8 cellular contexts compared by ENCODE assay signal in the genomic region with DNA sequence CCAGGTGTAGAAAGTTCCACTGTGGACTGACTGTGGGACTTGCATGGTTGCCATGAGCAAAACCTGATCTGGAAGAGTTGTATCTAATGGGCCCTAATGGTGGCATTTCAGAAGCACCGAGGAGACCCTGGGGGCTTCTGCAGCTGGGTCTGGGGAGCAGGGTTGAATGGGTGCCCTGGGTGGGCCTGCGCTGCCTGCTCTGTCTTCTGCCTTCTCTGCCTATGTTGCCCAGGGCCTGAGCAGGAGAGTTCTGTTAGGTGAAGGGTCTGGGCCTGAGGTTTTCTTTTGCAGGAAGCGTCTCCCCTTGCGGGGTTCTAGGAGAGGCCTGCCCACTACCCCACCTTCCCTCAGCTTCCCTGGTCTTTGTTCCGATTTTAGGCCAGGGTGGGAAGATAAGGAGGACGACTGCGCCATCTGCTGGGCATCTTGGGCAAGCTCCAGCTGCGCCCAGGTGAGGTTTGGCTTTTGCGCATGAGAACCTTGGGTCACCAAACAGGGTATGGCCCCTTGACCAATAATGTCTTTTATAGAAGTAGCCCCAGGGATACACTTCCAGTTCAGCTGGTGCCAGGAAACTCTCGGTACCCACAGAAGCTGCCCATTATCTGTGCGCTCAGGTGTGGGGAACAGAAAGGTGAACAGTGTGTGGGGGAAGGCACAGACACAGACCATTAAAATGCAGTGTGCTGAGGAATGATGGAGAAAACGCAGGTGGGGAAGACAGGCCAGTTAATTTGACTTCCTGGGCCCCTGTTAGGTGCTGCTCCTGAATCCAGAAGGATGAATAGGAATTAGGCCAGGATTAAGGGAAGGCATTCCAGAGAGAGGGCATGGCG. TPM values are rescaled to one million over a fixed set of nuclear protein-coding genes. Genes with fewer than 3 reads are reported as not detected.
A peak's percentile ranks its signal among the peaks of the same experiment; 100 is the strongest.
DNase-seq lines count a peak whose midpoint lies in the region; ATAC-seq, FAIRE-seq and TF ChIP-seq lines count a peak whose summit lies in the region.

No MANE protein-coding gene starts in this region.

- peak; percentile 97 for FAIRE-seq in GM12891 (lab: Jason Lieb, UNC)

- H3K27me3 ChIP-seq in endodermal cell (ENCODE audit: control insufficient read depth, insufficient read depth, low read length, poor library complexity, severe bottlenecking): no peaks in the 10 kb centered on the region

- peaks cover 11% of the 10 kb centered on the region for H3K27me3 Mint-ChIP-seq in activated CD4-positive, alpha-beta memory T cell treated with anti-CD3 and anti-CD28 coated beads for 36 hours
- H3K27me3 Mint-ChIP-seq in endodermal cell (ENCODE audit: insufficient read depth): peaks cover 19% of the 10 kb centered on the region

- intact Hi-C loops in activated CD4-positive, alpha-beta memory T cell treated with anti-CD3 and anti-CD28 coated beads for 36 hours (cut with micrococcal nuclease): loop anchor here (1.0 to 5.0 kb wide), 2 partner anchors 650 to 779 kb away; no protein-coding TSS in a partner anchor

- TF ChIP-seq POLR2A in GM12891 (IDR thresholded peaks at IDR 0.05; ENCODE audit: low read depth, low read length): no peak

- H3K4me1 ChIP-seq in endodermal cell (ENCODE audit: control insufficient read depth, insufficient read depth, low read length): no peaks in the 10 kb centered on the region

- POLR2A ChIA-PET in activated CD4-positive, alpha-beta memory T cell treated with anti-CD3 and anti-CD28 coated beads for 36 hours (lab: Charles Lee): interaction anchor here (1.1 kb wide), 1 partner anchor 444 kb away, joined by 3 read pairs; no protein-coding TSS in a partner anchor

- no peaks in the 10 kb centered on the region for H3K4me1 Mint-ChIP-seq in activated CD4-positive, alpha-beta memory T cell treated with anti-CD3 and anti-CD28 coated beads for 36 hours (ENCODE audit: low read depth)
- peaks cover 8% of the 10 kb centered on the region for H3K4me1 Mint-ChIP-seq in endodermal cell

- DNase-seq in 8988T (peak; percentile 62), GM12891 (ENCODE audit: insufficient read length, low spot score) (peak; percentile 49), NCI-H226 (peak; percentile 18), endodermal cell (peak; percentile 92), myocyte (ENCODE audit: low read depth) (peak; percentile 45), stromal cell of bone marrow (ENCODE audit: low read depth) (peak; percentile 13)
- peak; percentile 72 for DNase-seq in activated CD4-positive, alpha-beta memory T cell treated with anti-CD3 and anti-CD28 coated beads for 36 hours

- no peak overlapping the region for H3K27ac ChIP-seq in endodermal cell (ENCODE audit: low read depth, low read length)

- no peak overlapping the region for H3K4me3 Mint-ChIP-seq in activated CD4-positive, alpha-beta memory T cell treated with anti-CD3 and anti-CD28 coated beads for 36 hours
- H3K4me3 Mint-ChIP-seq in endodermal cell: no peak overlapping the region

- ATAC-seq in HG03045 (IDR thresholded peaks at IDR 0.05; ENCODE audit: unreplicated experiment): peak; percentile 64

- H3K36me3 Mint-ChIP-seq in activated CD4-positive, alpha-beta memory T cell treated with anti-CD3 and anti-CD28 coated beads for 36 hours: no peaks in the 10 kb centered on the region
- H3K36me3 Mint-ChIP-seq in endodermal cell (ENCODE audit: low read depth): peaks cover under 1% of the 10 kb centered on the region

- no peak overlapping the region for H3K27ac Mint-ChIP-seq in activated CD4-positive, alpha-beta memory T cell treated with anti-CD3 and anti-CD28 coated beads for 36 hours
- H3K27ac Mint-ChIP-seq in endodermal cell: peak overlapping the region; percentile 62

- H3K9me3 ChIP-seq in endodermal cell (ENCODE audit: control insufficient read depth, low read length): no peaks in the 10 kb centered on the region

- no peaks in the 10 kb centered on the region for H3K9me3 Mint-ChIP-seq in activated CD4-positive, alpha-beta memory T cell treated with anti-CD3 and anti-CD28 coated beads for 36 hours
- no peaks in the 10 kb centered on the region for H3K9me3 Mint-ChIP-seq in endodermal cell

- WGBS in endodermal cell (ENCODE audit: insufficient coverage in 1 of 2, insufficient read length in 1 of 2), 2 experiments: 37 to 39% methylated on average over 5 to 13 of the region's 13 CpGs

- no peaks in the 10 kb centered on the region for H3K36me3 ChIP-seq in endodermal cell (ENCODE audit: control insufficient read depth, insufficient read depth, low read length)

- H3K4me3 ChIP-seq in endodermal cell (ENCODE audit: low read length): no peak overlapping the region

- TF ChIP-seq CTCF in endodermal cell (conservative IDR thresholded peaks at IDR 0.05): peak; percentile 94

- no peak overlapping the region for H3K9ac ChIP-seq in endodermal cell (ENCODE audit: extremely low read depth, low read length, poor library complexity, severe bottlenecking)

- CTCF ChIA-PET in activated CD4-positive, alpha-beta memory T cell treated with anti-CD3 and anti-CD28 coated beads for 36 hours (lab: Charles Lee): interaction anchor here (0.6 to 4.4 kb wide), 25 partner anchors 8 to 779 kb away, joined by 3 to 52 read pairs (median 5); partner anchors contain the start of gene FJX1

TF ChIP-seq in GM12891, 5 proteins besides CTCF, POLR2A, EP300 and RAD21:
- TF ChIP-seq PAX5 (IDR thresholded peaks at IDR 0.05; ENCODE audit: insufficient read depth, low read length, severe bottlenecking) (no peak), SPI1 (IDR thresholded peaks at IDR 0.05; ENCODE audit: low read depth, low read length) (no peak), POLR2AphosphoS5 (IDR thresholded peaks at IDR 0.05; ENCODE audit: low read depth, low read length) (no peak), POU2F2 (IDR thresholded peaks at IDR 0.05; ENCODE audit: low read depth, low read length) (no peak), TAF1 (IDR thresholded peaks at IDR 0.05; ENCODE audit: low read depth, low read length) (no peak)

RNA-seq across cellular contexts. Expression of gene COMMD9, which starts 23.2 kb away (rescaled TPM):
- 27.1 TPM for polyA plus RNA-seq in GM12891 (2012; ENCODE audit: low read depth, missing spikeins)
- total RNA-seq in activated CD4-positive, alpha-beta memory T cell treated with anti-CD3 and anti-CD28 coated beads for 36 hours: 10 to 100 TPM; 23.7 to 28.1 TPM
- total RNA-seq in endodermal cell (10 to 100 TPM; 32.3 to 53.5 TPM), myocyte (44.2 and 64.5 TPM in 2 replicates)
- 34.0 TPM for polyA plus RNA-seq in endodermal cell (2013, experiment 1 of 2)
- 31.4 TPM for polyA plus RNA-seq in endodermal cell (2013, experiment 2 of 2)
- 82.3 TPM for polyA plus RNA-seq in myocyte (2012)

RNA-seq across cellular contexts. Expression of gene PRR5L, which starts 30.1 kb away (rescaled TPM):
- polyA plus RNA-seq in GM12891 (2012; ENCODE audit: low read depth, missing spikeins): 1.1 TPM
- total RNA-seq in activated CD4-positive, alpha-beta memory T cell treated with anti-CD3 and anti-CD28 coated beads for 36 hours: 10 to 100 TPM; 42.7 to 43.6 TPM
- total RNA-seq in endodermal cell (1 to 10 TPM; 5.3 to 7.2 TPM), myocyte (19.8 and 20.7 TPM in 2 replicates)
- 8.3 TPM for polyA plus RNA-seq in endodermal cell (2013, experiment 1 of 2)
- 9.9 TPM for polyA plus RNA-seq in endodermal cell (2013, experiment 2 of 2)
- 35.7 TPM for polyA plus RNA-seq in myocyte (2012)

Comparison
In these comparisons a context has a peak if more than half of its experiments do, and no peak if none do; other contexts are left out.
1. DNase-seq: peak in every context shown above with its lines; median percentile 92 in endodermal cell; 72 in activated CD4-positive, alpha-beta memory T cell treated with anti-CD3 and anti-CD28 coated beads for 36 hours; 62 in 8988T; 49 in GM12891; 45 in myocyte; 18 in NCI-H226; 13 in stromal cell of bone marrow.